ENCODE assay signal across 30 cellular contexts in genomic region chr16:87374313-87374712, GRCh38.
"Had no signal": no experiment of that assay in that cellular context is flagged by ENCODE, and none has a peak within 500 bp of the region (broad histone marks: within the 10 kb centered on the region; RNA-seq: fewer than 3 reads in every experiment).

No MANE protein-coding gene starts in this region.

- H3K27ac Mint-ChIP-seq: activated CD4-positive, alpha-beta T cell treated with anti-CD3 and anti-CD28 coated beads, Interleukin-2, amount 10 ng/mL, durations not matched to agents 24 days and 14 days; activated naive CD8-positive, alpha-beta T cell treated with anti-CD3 and anti-CD28 coated beads for 36 hours; activated T-cell treated with anti-CD3 and anti-CD28 coated beads, Interleukin-2, amount 50 U/mL, for 72 hours; activated T-helper 17 cell treated with anti-CD3 and anti-CD28 coated beads, Interleukin-2, amount 50 U/mL, for 72 hours had no signal

- H3K4me3 Mint-ChIP-seq: activated CD4-positive, alpha-beta T cell treated with anti-CD3 and anti-CD28 coated beads, Interleukin-2, amount 10 ng/mL, durations not matched to agents 24 days and 14 days; activated CD8-positive, alpha-beta T cell treated with anti-CD3 and anti-CD28 coated beads for 36 hours; activated naive CD8-positive, alpha-beta T cell treated with anti-CD3 and anti-CD28 coated beads for 36 hours; activated T-cell treated with anti-CD3 and anti-CD28 coated beads, Interleukin-2, amount 50 U/mL, for 72 hours; activated T-helper 17 cell treated with anti-CD3 and anti-CD28 coated beads, Interleukin-2, amount 50 U/mL, for 72 hours had no signal

- H3K9me3 ChIP-seq: Peyer's patch had no signal

- DNase-seq: activated CD4-positive, alpha-beta T cell treated with anti-CD3 and anti-CD28 coated beads for 1 hour; activated CD4-positive, alpha-beta T cell treated with anti-CD3 and anti-CD28 coated beads, Interleukin-2, amount 10 ng/mL, durations not matched to agents 24 days and 14 days; activated CD4-positive, alpha-beta T cell treated with anti-CD3 and anti-CD28 coated beads, Interleukin-2, amount 50 U/mL, for 4 hours; activated CD4-positive, CD25-positive, alpha-beta regulatory T cell; activated CD8-positive, alpha-beta T cell treated with anti-CD3 and anti-CD28 coated beads for 36 hours; activated effector memory CD4-positive, alpha-beta T cell treated with anti-CD3 and anti-CD28 coated beads, Interleukin-2, amount 50 U/mL, for 16 hours; activated naive CD4-positive, alpha-beta T cell; activated naive CD4-positive, alpha-beta T cell treated with anti-CD3 and anti-CD28 coated beads, Interleukin-2, amount 50 U/mL, for 16 hours; activated naive CD8-positive, alpha-beta T cell treated with anti-CD3 and anti-CD28 coated beads for 36 hours; activated T-cell treated with anti-CD3 and anti-CD28 coated beads, Interleukin-2, amount 50 U/mL, for 1 hour; activated T-cell treated with anti-CD3 and anti-CD28 coated beads, Interleukin-2, amount 50 U/mL, for 72 hours; amniotic stem cell; brain microvascular endothelial cell; Kasumi-1; KG1; MM.1S; MV-4-11; NCI-H1092; NCI-H1436 treated with DMSO at 0.1 percent for 48 hours; NCI-H1694 treated with DMSO at 0.1 percent for 48 hours; NCI-H2029; NCI-H345; NCI-H524 treated with DMSO at 0.1 percent for 48 hours; PC-3; Peyer's patch; T1000; WERI-Rb-1 had no signal

- H3K27ac ChIP-seq: brain microvascular endothelial cell, cardiac muscle cell, Peyer's patch, WERI-Rb-1 had no signal

- H3K36me3 ChIP-seq: brain microvascular endothelial cell, cardiac muscle cell, WERI-Rb-1 had no signal

- H3K27me3 ChIP-seq: brain microvascular endothelial cell, cardiac muscle cell, Peyer's patch had no signal

- ATAC-seq: activated CD8-positive, alpha-beta T cell treated with anti-CD3 and anti-CD28 coated beads for 36 hours; activated T-cell treated with anti-CD3 and anti-CD28 coated beads, Interleukin-2, amount 50 U/mL, for 72 hours; activated T-helper 17 cell treated with anti-CD3 and anti-CD28 coated beads, Interleukin-2, amount 50 U/mL, for 72 hours; PC-3; Right ventricle myocardium inferior had no signal

- H3K4me3 ChIP-seq: cardiac muscle cell, Peyer's patch had no signal

- H3K9me3 Mint-ChIP-seq: activated CD4-positive, alpha-beta T cell treated with anti-CD3 and anti-CD28 coated beads, Interleukin-2, amount 10 ng/mL, durations not matched to agents 24 days and 14 days; activated CD8-positive, alpha-beta T cell treated with anti-CD3 and anti-CD28 coated beads for 36 hours; activated naive CD8-positive, alpha-beta T cell treated with anti-CD3 and anti-CD28 coated beads for 36 hours; activated T-cell treated with anti-CD3 and anti-CD28 coated beads, Interleukin-2, amount 50 U/mL, for 72 hours; activated T-helper 17 cell treated with anti-CD3 and anti-CD28 coated beads, Interleukin-2, amount 50 U/mL, for 72 hours had no signal
